Comparison of ENCODE assay signal across 20 cellular contexts in genomic region chr20:49396230-49396629, GRCh38.
DNase-seq lines count a peak whose midpoint lies in the region; ATAC-seq and TF ChIP-seq lines count a peak whose summit lies in the region.
"Had no signal": no experiment of that assay in that cellular context is flagged by ENCODE, and none has a peak within 500 bp of the region (broad histone marks: within the 10 kb centered on the region; RNA-seq: fewer than 3 reads in every experiment).

No MANE protein-coding gene starts in this region.

- ATAC-seq in PC-3 (no peak), HG03280 (IDR thresholded peaks at IDR 0.05; ENCODE audit: unreplicated experiment) (no peak)
- ATAC-seq: natural killer cell treated with Interleukin-12 subunit alpha and Interleukin-12 subunit beta and Interleukin-15 and Interleukin-18, amount 100 ng/mL, for 72 hours had no signal

- CTCF ChIA-PET in PC-3 (lab: Charles Lee) (interaction anchor here (0.6 kb wide), 1 partner anchor 65 kb away, joined by 3 read pairs; no protein-coding TSS in a partner anchor), OCI-LY7 (lab: Charles Lee; ENCODE audit: unreplicated experiment) (no interaction called here)
- CTCF ChIA-PET in activated naive CD4-positive, alpha-beta T cell treated with anti-CD3 and anti-CD28 coated beads for 36 hours (lab: Charles Lee): interaction anchor here (1.2 to 1.5 kb wide), 2 partner anchors 10 to 12 kb away, joined by 3 to 4 read pairs; no protein-coding TSS in a partner anchor

- no peaks in the 10 kb centered on the region for H4K20me1 ChIP-seq in PC-3 (ENCODE audit: low read length)
- no peaks in the 10 kb centered on the region for H4K20me1 ChIP-seq in osteoblast (ENCODE audit: insufficient read depth, low read length)
- H4K20me1 ChIP-seq in OCI-LY7 (ENCODE audit: insufficient read depth, low read length): no peaks in the 10 kb centered on the region

- TF ChIP-seq POLR2A in vagina (IDR thresholded peaks at IDR 0.05): no peak

- H3K9me3 Mint-ChIP-seq in activated naive CD4-positive, alpha-beta T cell treated with anti-CD3 and anti-CD28 coated beads for 36 hours: no peaks in the 10 kb centered on the region
- H3K9me3 Mint-ChIP-seq: natural killer cell treated with Interleukin-12 subunit alpha and Interleukin-12 subunit beta and Interleukin-15 and Interleukin-18, amount 100 ng/mL, for 72 hours had no signal

- no peaks in the 10 kb centered on the region for H3F3A ChIP-seq in PC-3 (ENCODE audit: low read length, unreplicated experiment)

- H3K36me3 Mint-ChIP-seq in activated naive CD4-positive, alpha-beta T cell treated with anti-CD3 and anti-CD28 coated beads for 36 hours (ENCODE audit: low read depth): no peaks in the 10 kb centered on the region
- H3K36me3 Mint-ChIP-seq: natural killer cell treated with Interleukin-12 subunit alpha and Interleukin-12 subunit beta and Interleukin-15 and Interleukin-18, amount 100 ng/mL, for 72 hours had no signal

- no peak overlapping the region for H3K4me3 ChIP-seq in PC-3 (ENCODE audit: low read length)
- H3K4me3 ChIP-seq in epithelial cell of proximal tubule (ENCODE audit: low read depth, low read length): no peak overlapping the region
- no peak overlapping the region for H3K4me3 ChIP-seq in osteoblast (ENCODE audit: insufficient read depth, low read length)
- no peak overlapping the region for H3K4me3 ChIP-seq in vagina
- H3K4me3 ChIP-seq in OCI-LY7 (ENCODE audit: low read depth, low read length, poor library complexity, severe bottlenecking): no peak overlapping the region
- H3K4me3 ChIP-seq: suprapubic skin had no signal

- H2AFZ ChIP-seq in PC-3 (ENCODE audit: low read length) (no peak overlapping the region), osteoblast (ENCODE audit: low read length) (no peak overlapping the region), OCI-LY7 (ENCODE audit: low read length) (no peak overlapping the region)

- H3K27ac Mint-ChIP-seq in activated naive CD4-positive, alpha-beta T cell treated with anti-CD3 and anti-CD28 coated beads for 36 hours: no peak overlapping the region
- H3K27ac Mint-ChIP-seq: natural killer cell treated with Interleukin-12 subunit alpha and Interleukin-12 subunit beta and Interleukin-15 and Interleukin-18, amount 100 ng/mL, for 72 hours had no signal

- intact Hi-C loops in PC-3 (cut with micrococcal nuclease) (no loop called here), vagina (cut with DNase I) (no loop called here), OCI-LY7 (cut with micrococcal nuclease; ENCODE audit: unreplicated experiment) (no loop called here)
- intact Hi-C loops in activated naive CD4-positive, alpha-beta T cell treated with anti-CD3 and anti-CD28 coated beads for 36 hours (cut with micrococcal nuclease): no loop called here

- H3K27me3 Mint-ChIP-seq in activated naive CD4-positive, alpha-beta T cell treated with anti-CD3 and anti-CD28 coated beads for 36 hours (ENCODE audit: low read depth): peaks cover 6% of the 10 kb centered on the region

- no peak overlapping the region for H3K4me3 Mint-ChIP-seq in activated naive CD4-positive, alpha-beta T cell treated with anti-CD3 and anti-CD28 coated beads for 36 hours
- H3K4me3 Mint-ChIP-seq: natural killer cell treated with Interleukin-12 subunit alpha and Interleukin-12 subunit beta and Interleukin-15 and Interleukin-18, amount 100 ng/mL, for 72 hours had no signal

- H3K27me3 ChIP-seq in PC-3 (ENCODE audit: low read length) (no peaks in the 10 kb centered on the region), osteoblast (ENCODE audit: insufficient read depth, low read length) (peaks cover 16% of the 10 kb centered on the region), vagina (no peaks in the 10 kb centered on the region)
- H3K27me3 ChIP-seq: suprapubic skin had no signal

- H3K9ac ChIP-seq in PC-3 (ENCODE audit: low read length): no peak overlapping the region

- POLR2A ChIA-PET in PC-3 (lab: Charles Lee; ENCODE audit: unreplicated experiment) (no interaction called here), OCI-LY7 (lab: Charles Lee) (no interaction called here)

- H3K9me2 ChIP-seq in PC-3 (replicated peaks; ENCODE audit: low read length) (no peaks in the 10 kb centered on the region), OCI-LY7 (ENCODE audit: insufficient read depth, low read length) (no peaks in the 10 kb centered on the region)

- DNase-seq in PC-3: no peak
- DNase-seq in epithelial cell of proximal tubule (ENCODE audit: low read depth): no peak
- DNase-seq in osteoblast (ENCODE audit: insufficient read length, low spot score, missing footprints): no peak
- DNase-seq in vagina (ENCODE audit: extremely low spot score in 2 of 2): no peak
- DNase-seq in activated naive CD4-positive, alpha-beta T cell treated with anti-CD3 and anti-CD28 coated beads for 36 hours: no peak
- no peak for DNase-seq in OCI-LY7 (ENCODE audit: low spot score)
- DNase-seq: activated CD4-positive, alpha-beta T cell treated with anti-CD3 and anti-CD28 coated beads, Interleukin-2, amount 50 U/mL, for 4 hours; activated naive CD4-positive, alpha-beta T cell; Calu3; foreskin melanocyte; Kasumi-1; NCI-H1092 treated with DMSO at 0.1 percent for 48 hours; NCI-H2081 treated with DMSO at 0.1 percent for 48 hours; NCI-H526 treated with DMSO at 0.1 percent for 48 hours; SHP77; stimulated activated CD4-positive, alpha-beta T cell treated with anti-CD3 and anti-CD28 coated beads, Interleukin-12 subunit alpha, Interleukin-12 subunit beta, amount 100 ng/mL, for 4 hours; stimulated activated CD8-positive, alpha-beta memory T cell treated with anti-CD3 and anti-CD28 coated beads, Interleukin-4, amount 100 ng/mL, for 48 hours had no signal

- H3K9me3 ChIP-seq in PC-3 (ENCODE audit: low read length): no peaks in the 10 kb centered on the region
- H3K9me3 ChIP-seq in osteoblast (ENCODE audit: low read depth, low read length): no peaks in the 10 kb centered on the region
- H3K9me3 ChIP-seq in vagina: no peaks in the 10 kb centered on the region
- H3K9me3 ChIP-seq in OCI-LY7 (ENCODE audit: low read length): no peaks in the 10 kb centered on the region
- H3K9me3 ChIP-seq: suprapubic skin had no signal

- H3K79me2 ChIP-seq in PC-3 (ENCODE audit: low read length) (no peaks in the 10 kb centered on the region), osteoblast (ENCODE audit: insufficient read depth, low read length) (no peaks in the 10 kb centered on the region), OCI-LY7 (ENCODE audit: insufficient read depth, low read depth, low read length) (no peaks in the 10 kb centered on the region)

- H3K36me3 ChIP-seq in PC-3 (ENCODE audit: low read depth, low read length) (no peaks in the 10 kb centered on the region), osteoblast (ENCODE audit: insufficient read depth, low read length) (no peaks in the 10 kb centered on the region), vagina (no peaks in the 10 kb centered on the region), OCI-LY7 (ENCODE audit: insufficient read depth, low read length) (no peaks in the 10 kb centered on the region)
- H3K36me3 ChIP-seq: suprapubic skin had no signal

- no peaks in the 10 kb centered on the region for H3K4me1 Mint-ChIP-seq in activated naive CD4-positive, alpha-beta T cell treated with anti-CD3 and anti-CD28 coated beads for 36 hours (ENCODE audit: low read depth)

- H3K4me1 ChIP-seq in PC-3 (ENCODE audit: insufficient read depth, low read length): no peaks in the 10 kb centered on the region
- H3K4me1 ChIP-seq in osteoblast (ENCODE audit: insufficient read depth, low read length): peaks cover 35% of the 10 kb centered on the region
- peaks cover 33% of the 10 kb centered on the region for H3K4me1 ChIP-seq in vagina
- H3K4me1 ChIP-seq in OCI-LY7 (ENCODE audit: insufficient read depth, low read length, poor library complexity, severe bottlenecking): no peaks in the 10 kb centered on the region

- TF ChIP-seq CTCF in PC-3 (conservative IDR thresholded peaks at IDR 0.05; ENCODE audit: low read depth, low read length): 0 out of 2 replicates have a peak, but pooled peaks have one; percentile 35
- peak; percentile 39 for TF ChIP-seq CTCF in epithelial cell of proximal tubule (conservative IDR thresholded peaks at IDR 0.05; ENCODE audit: low read depth, low read length)
- peak; percentile 16 for TF ChIP-seq CTCF in osteoblast (IDR thresholded peaks at IDR 0.05; ENCODE audit: extremely low read depth, low read depth, low read length)
- no peak for TF ChIP-seq CTCF in vagina (IDR thresholded peaks at IDR 0.05)
- TF ChIP-seq CTCF in OCI-LY7 (conservative IDR thresholded peaks at IDR 0.05; ENCODE audit: low read length): no peak

- no peak overlapping the region for H3K4me2 ChIP-seq in PC-3 (ENCODE audit: low read length)
- no peak overlapping the region for H3K4me2 ChIP-seq in osteoblast (ENCODE audit: insufficient read depth, low read length)
- no peak overlapping the region for H3K4me2 ChIP-seq in OCI-LY7 (ENCODE audit: low read length)

- BruUV-seq in PC-3 (replicated peaks; lab: Mats Ljungman, UMichigan) (no TSS peak), OCI-LY7 (replicated peaks; lab: Mats Ljungman, UMichigan) (no TSS peak)

- no peak overlapping the region for H3K27ac ChIP-seq in PC-3 (ENCODE audit: low read length)
- H3K27ac ChIP-seq in osteoblast (ENCODE audit: low read depth, low read length): no peak overlapping the region
- peak overlapping the region; percentile 31 for H3K27ac ChIP-seq in vagina
- no peak overlapping the region for H3K27ac ChIP-seq in OCI-LY7 (ENCODE audit: low read depth, low read length, poor library complexity, severe bottlenecking)

Comparison
In these comparisons a context has a peak if more than half of its experiments do, and no peak if none do; other contexts are left out.
1. CTCF ChIP-seq: peak in PC-3 (single experiment), epithelial cell of proximal tubule (single experiment) and osteoblast (single experiment); none in vagina (0 of 3) and OCI-LY7 (single experiment).